1 cellular context compared by ENCODE assay signal in the genomic region with DNA sequence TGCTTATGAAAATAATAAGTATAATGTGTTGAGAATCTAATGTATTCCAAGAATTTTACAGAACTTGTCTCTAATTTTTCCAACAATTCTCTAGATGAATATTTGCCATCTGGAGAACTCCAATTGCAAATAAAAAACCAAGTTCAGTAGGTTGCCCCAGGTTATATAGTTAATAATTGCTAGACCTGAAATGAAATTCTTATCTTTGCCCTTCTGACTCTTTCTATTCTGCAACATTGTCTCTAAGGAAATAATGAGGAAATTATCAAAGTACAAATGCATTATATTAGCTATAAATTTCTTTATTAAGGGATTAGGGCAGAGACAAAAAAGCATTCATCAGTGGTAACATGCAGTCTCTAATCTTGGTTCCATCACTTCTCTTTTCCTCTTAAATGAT.
TF ChIP-seq lines count a peak whose summit lies in the region.

No MANE protein-coding gene starts in this region.

TF ChIP-seq in GM23338, 12 proteins besides CTCF, POLR2A, EP300 and RAD21 (continued from another document):
- TF ChIP-seq, protein P1, sequence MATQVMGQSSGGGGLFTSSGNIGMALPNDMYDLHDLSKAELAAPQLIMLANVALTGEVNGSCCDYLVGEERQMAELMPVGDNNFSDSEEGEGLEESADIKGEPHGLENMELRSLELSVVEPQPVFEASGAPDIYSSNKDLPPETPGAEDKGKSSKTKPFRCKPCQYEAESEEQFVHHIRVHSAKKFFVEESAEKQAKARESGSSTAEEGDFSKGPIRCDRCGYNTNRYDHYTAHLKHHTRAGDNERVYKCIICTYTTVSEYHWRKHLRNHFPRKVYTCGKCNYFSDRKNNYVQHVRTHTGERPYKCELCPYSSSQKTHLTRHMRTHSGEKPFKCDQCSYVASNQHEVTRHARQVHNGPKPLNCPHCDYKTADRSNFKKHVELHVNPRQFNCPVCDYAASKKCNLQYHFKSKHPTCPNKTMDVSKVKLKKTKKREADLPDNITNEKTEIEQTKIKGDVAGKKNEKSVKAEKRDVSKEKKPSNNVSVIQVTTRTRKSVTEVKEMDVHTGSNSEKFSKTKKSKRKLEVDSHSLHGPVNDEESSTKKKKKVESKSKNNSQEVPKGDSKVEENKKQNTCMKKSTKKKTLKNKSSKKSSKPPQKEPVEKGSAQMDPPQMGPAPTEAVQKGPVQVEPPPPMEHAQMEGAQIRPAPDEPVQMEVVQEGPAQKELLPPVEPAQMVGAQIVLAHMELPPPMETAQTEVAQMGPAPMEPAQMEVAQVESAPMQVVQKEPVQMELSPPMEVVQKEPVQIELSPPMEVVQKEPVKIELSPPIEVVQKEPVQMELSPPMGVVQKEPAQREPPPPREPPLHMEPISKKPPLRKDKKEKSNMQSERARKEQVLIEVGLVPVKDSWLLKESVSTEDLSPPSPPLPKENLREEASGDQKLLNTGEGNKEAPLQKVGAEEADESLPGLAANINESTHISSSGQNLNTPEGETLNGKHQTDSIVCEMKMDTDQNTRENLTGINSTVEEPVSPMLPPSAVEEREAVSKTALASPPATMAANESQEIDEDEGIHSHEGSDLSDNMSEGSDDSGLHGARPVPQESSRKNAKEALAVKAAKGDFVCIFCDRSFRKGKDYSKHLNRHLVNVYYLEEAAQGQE (IDR thresholded peaks at IDR 0.05; ENCODE audit: unreplicated experiment): no peak
- TF ChIP-seq CREB1 (CRISPR knock-in tag; IDR thresholded peaks at IDR 0.05; ENCODE audit: low read depth): no peak
- no peak for TF ChIP-seq POLR2AphosphoS5 (IDR thresholded peaks at IDR 0.05; ENCODE audit: low read depth)
- TF ChIP-seq ZNF331 (CRISPR knock-in tag; IDR thresholded peaks at IDR 0.05; ENCODE audit: low read depth): no peak
- no peak for TF ChIP-seq STAT1 (IDR thresholded peaks at IDR 0.05; ENCODE audit: unreplicated experiment)
- no peak for TF ChIP-seq EZH2phosphoT487 (IDR thresholded peaks at IDR 0.05; ENCODE audit: unreplicated experiment)
